ENCODE assay signal across 9 cellular contexts in the genomic region with DNA sequence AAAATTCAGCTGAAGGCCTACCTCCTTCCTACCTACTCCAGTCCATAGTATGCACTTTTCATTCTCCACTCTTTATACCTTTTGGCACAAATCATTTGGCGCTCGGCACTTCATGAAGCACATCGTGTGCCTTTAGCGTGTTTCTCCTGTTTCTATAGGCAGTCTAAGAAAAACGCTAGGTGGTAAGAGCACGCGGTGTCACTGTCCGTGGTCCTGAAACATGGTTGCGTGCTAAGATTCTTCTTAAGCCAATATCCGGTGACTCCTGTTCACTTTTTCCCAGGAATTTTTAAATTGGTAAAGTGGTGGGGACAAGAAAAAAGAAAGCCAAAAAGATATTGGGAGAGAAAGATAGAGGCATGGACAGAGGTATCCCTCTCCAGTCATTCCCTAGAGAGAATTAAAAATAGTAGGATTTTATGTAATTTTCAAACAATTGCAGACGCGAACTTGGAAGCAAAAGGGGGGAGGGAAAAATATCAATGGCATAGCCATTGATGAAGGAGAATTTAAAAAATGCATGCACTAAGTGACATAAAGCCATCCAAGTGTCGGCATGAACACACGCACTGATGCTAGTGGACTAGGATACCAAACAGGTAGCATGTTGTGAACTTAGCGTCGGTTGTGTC. TPM values are rescaled to one million over a fixed set of nuclear protein-coding genes. Genes with fewer than 3 reads are reported as not detected.
DNase-seq lines count a peak whose midpoint lies in the region; ATAC-seq and TF ChIP-seq lines count a peak whose summit lies in the region.
"Had no signal": no experiment of that assay in that cellular context is flagged by ENCODE, and none has a peak within 500 bp of the region (broad histone marks: within the 10 kb centered on the region; RNA-seq: fewer than 3 reads in every experiment).

No MANE protein-coding gene starts in this region.

- peaks cover 6% of the 10 kb centered on the region for H3K9me3 Mint-ChIP-seq in activated T-helper 1 cell treated with anti-CD3 and anti-CD28 coated beads, Interleukin-12 subunit alpha, Interleukin-12 subunit beta, Interleukin-2, Interleukin-4 antibody, amounts not matched to agents 30 ng/mL and 10 ng/mL and 1 ng/mL, durations not matched to agents 14 hours and 24 hours and 36 hours

- H3K4me1 ChIP-seq in ES-I3 (ENCODE audit: insufficient read depth, low read length), result no peaks in the 10 kb centered on the region
- no peaks in the 10 kb centered on the region for H3K4me1 ChIP-seq in MM.1S (ENCODE audit: low read length)

- DNase-seq in MM.1S (peak; percentile 40), ecto neural progenitor cell (ENCODE audit: low spot score) (peak; percentile 79), mucosa of gallbladder (ENCODE audit: low spot score) (peak; percentile 46)
- no peak for DNase-seq in activated T-helper 1 cell treated with anti-CD3 and anti-CD28 coated beads, Interleukin-12 subunit alpha, Interleukin-12 subunit beta, Interleukin-2, Interleukin-4 antibody, amounts not matched to agents 30 ng/mL and 10 ng/mL and 1 ng/mL, durations not matched to agents 14 hours and 24 hours and 36 hours (ENCODE audit: low spot score)
- no peak for DNase-seq in stimulated activated CD4-positive, alpha-beta T cell treated with anti-CD3 and anti-CD28 coated beads, Interleukin-4, amount 100 ng/mL, for 1 hour

- no peak overlapping the region for H3K27ac ChIP-seq in MM.1S (ENCODE audit: low read length)

- H3K4me3 ChIP-seq in MM.1S (ENCODE audit: low read length), result no peak overlapping the region
- H3K4me3 ChIP-seq: lung had no signal

- H3K4me2 ChIP-seq in MM.1S (ENCODE audit: low read depth, low read length), result peak overlapping the region; percentile 72; the same call in 1 of the 2 replicates

- no peak overlapping the region for H2AFZ ChIP-seq in MM.1S (ENCODE audit: low read length)

- H3K27me3 Mint-ChIP-seq in activated T-helper 1 cell treated with anti-CD3 and anti-CD28 coated beads, Interleukin-12 subunit alpha, Interleukin-12 subunit beta, Interleukin-2, Interleukin-4 antibody, amounts not matched to agents 30 ng/mL and 10 ng/mL and 1 ng/mL, durations not matched to agents 14 hours and 24 hours and 36 hours (ENCODE audit: insufficient read depth), result peaks cover 3% of the 10 kb centered on the region

- H3K9ac ChIP-seq in ES-I3 (ENCODE audit: low read depth, low read length) (peak overlapping the region; percentile 41; the same call in 1 of the 2 replicates), MM.1S (ENCODE audit: low read length) (no peak overlapping the region)

- ATAC-seq in activated CD4-positive, CD25-positive, alpha-beta regulatory T cell treated with anti-CD3 and anti-CD28 coated beads, Interleukin-2, amount 50 U/mL, for 24 hours, result no peak
- ATAC-seq in GM21447 (IDR thresholded peaks at IDR 0.05; ENCODE audit: unreplicated experiment), result no peak

- no peak overlapping the region for H3K4me3 Mint-ChIP-seq in activated T-helper 1 cell treated with anti-CD3 and anti-CD28 coated beads, Interleukin-12 subunit alpha, Interleukin-12 subunit beta, Interleukin-2, Interleukin-4 antibody, amounts not matched to agents 30 ng/mL and 10 ng/mL and 1 ng/mL, durations not matched to agents 14 hours and 24 hours and 36 hours

- H3K27me3 ChIP-seq in MM.1S (replicated peaks; ENCODE audit: insufficient read depth, low read length), result no peaks in the 10 kb centered on the region

- H3F3A ChIP-seq in MM.1S (ENCODE audit: insufficient read depth, low read length), result no peaks in the 10 kb centered on the region

- no peaks in the 10 kb centered on the region for H4K20me1 ChIP-seq in MM.1S (ENCODE audit: insufficient read depth, low read length)

- no peaks in the 10 kb centered on the region for H3K36me3 ChIP-seq in ES-I3 (ENCODE audit: insufficient read depth, low read length)
- no peaks in the 10 kb centered on the region for H3K36me3 ChIP-seq in MM.1S (replicated peaks; ENCODE audit: insufficient read depth, low read length)

- no peaks in the 10 kb centered on the region for H3K9me2 ChIP-seq in MM.1S (replicated peaks; ENCODE audit: insufficient read depth, low read length)

- no peaks in the 10 kb centered on the region for H3K4me1 Mint-ChIP-seq in activated T-helper 1 cell treated with anti-CD3 and anti-CD28 coated beads, Interleukin-12 subunit alpha, Interleukin-12 subunit beta, Interleukin-2, Interleukin-4 antibody, amounts not matched to agents 30 ng/mL and 10 ng/mL and 1 ng/mL, durations not matched to agents 14 hours and 24 hours and 36 hours (ENCODE audit: low read depth)

- intact Hi-C loops in activated T-helper 1 cell treated with anti-CD3 and anti-CD28 coated beads, Interleukin-12 subunit alpha, Interleukin-12 subunit beta, Interleukin-2, Interleukin-4 antibody, amounts not matched to agents 30 ng/mL and 10 ng/mL and 1 ng/mL, durations not matched to agents 14 hours and 24 hours and 36 hours (cut with micrococcal nuclease), result no loop called here

- H3K36me3 Mint-ChIP-seq in activated T-helper 1 cell treated with anti-CD3 and anti-CD28 coated beads, Interleukin-12 subunit alpha, Interleukin-12 subunit beta, Interleukin-2, Interleukin-4 antibody, amounts not matched to agents 30 ng/mL and 10 ng/mL and 1 ng/mL, durations not matched to agents 14 hours and 24 hours and 36 hours (ENCODE audit: low read depth), result no peaks in the 10 kb centered on the region

- H3K9me3 ChIP-seq in ES-I3 (ENCODE audit: control insufficient read depth, insufficient read depth, low read length), result no peaks in the 10 kb centered on the region
- no peaks in the 10 kb centered on the region for H3K9me3 ChIP-seq in MM.1S (replicated peaks; ENCODE audit: insufficient read depth, low read length)

- TF ChIP-seq CTCF in MM.1S (IDR thresholded peaks at IDR 0.05; ENCODE audit: low read length), result no peak

- no peaks in the 10 kb centered on the region for H3K79me2 ChIP-seq in MM.1S (ENCODE audit: low read length)

- no peak overlapping the region for H3K27ac Mint-ChIP-seq in activated T-helper 1 cell treated with anti-CD3 and anti-CD28 coated beads, Interleukin-12 subunit alpha, Interleukin-12 subunit beta, Interleukin-2, Interleukin-4 antibody, amounts not matched to agents 30 ng/mL and 10 ng/mL and 1 ng/mL, durations not matched to agents 14 hours and 24 hours and 36 hours

RNA-seq across cellular contexts. Expression of gene CTNNA2, which starts 1.4 kb away (rescaled TPM):
- total RNA-seq in mucosa of gallbladder, result 0.37 TPM
- not detected in 2 replicates for total RNA-seq in activated T-helper 1 cell treated with anti-CD3 and anti-CD28 coated beads, Interleukin-12 subunit alpha, Interleukin-12 subunit beta, Interleukin-2, Interleukin-4 antibody, amounts not matched to agents 30 ng/mL and 10 ng/mL and 1 ng/mL, durations not matched to agents 14 hours and 24 hours and 36 hours

Comparison
In these comparisons a context has a peak if more than half of its experiments do, and no peak if none do; other contexts are left out.
1. DNase-seq: peak in MM.1S (single experiment), ecto neural progenitor cell (single experiment) and mucosa of gallbladder (single experiment); none in activated T-helper 1 cell treated with anti-CD3 and anti-CD28 coated beads, Interleukin-12 subunit alpha, Interleukin-12 subunit beta, Interleukin-2, Interleukin-4 antibody, amounts not matched to agents 30 ng/mL and 10 ng/mL and 1 ng/mL, durations not matched to agents 14 hours and 24 hours and 36 hours (single experiment) and stimulated activated CD4-positive, alpha-beta T cell treated with anti-CD3 and anti-CD28 coated beads, Interleukin-4, amount 100 ng/mL, for 1 hour (single experiment).